Comparison of ENCODE assay signal across 12 cellular contexts in genomic region chr13:75704942-75705320, GRCh38.
DNase-seq lines count a peak whose midpoint lies in the region; ATAC-seq, FAIRE-seq and TF ChIP-seq lines count a peak whose summit lies in the region.
"Had no signal": no experiment of that assay in that cellular context is flagged by ENCODE, and none has a peak within 500 bp of the region (broad histone marks: within the 10 kb centered on the region; RNA-seq: fewer than 3 reads in every experiment).

No MANE protein-coding gene starts in this region.

- no peak for TF ChIP-seq CTCF in endothelial cell of umbilical vein (IDR thresholded peaks at IDR 0.05; ENCODE audit: extremely low read depth in 1 of 2, insufficient read depth in 1 of 2, low read depth in 1 of 2, low read length in 2 of 2)
- no peak for TF ChIP-seq CTCF in pancreas (IDR thresholded peaks at IDR 0.05)

- 15% methylated on average over 10 of the region's 10 CpGs for WGBS in pancreas, 2 donors

- H3K27me3 ChIP-seq in endothelial cell of umbilical vein (ENCODE audit: control insufficient read depth in 2 of 2, insufficient read depth in 2 of 2, low read length in 2 of 2) (no peaks in the 10 kb centered on the region), pancreas (no peaks in the 10 kb centered on the region)

- dilution Hi-C loops in endothelial cell of umbilical vein (cut with MboI; ENCODE audit: extremely low pct_ligation_motif_present, low sequenced_read_pairs), result no loop called here

- peak overlapping the region; percentile 32 for H3K9ac ChIP-seq in endothelial cell of umbilical vein (replicated peaks; ENCODE audit: extremely low read depth, insufficient read depth, low read length)
- H3K9ac ChIP-seq: KMS-11 had no signal

- no peaks in the 10 kb centered on the region for H3K79me2 ChIP-seq in endothelial cell of umbilical vein (ENCODE audit: control insufficient read depth, insufficient read depth, low read length)

- no peaks in the 10 kb centered on the region for H4K20me1 ChIP-seq in endothelial cell of umbilical vein (replicated peaks; ENCODE audit: control insufficient read depth, extremely low read depth, insufficient read depth, low read length)

- H3K27ac ChIP-seq in endothelial cell of umbilical vein (ENCODE audit: insufficient read depth, low read depth, low read length) (peak overlapping the region; percentile 73), pancreas (peak overlapping the region; percentile 6 to 79 (median 48))
- H3K27ac ChIP-seq: KMS-11 had no signal

- CTCF ChIA-PET in endothelial cell of umbilical vein (lab: Charles Lee), result interaction anchor here (1.0 to 4.6 kb wide), 7 partner anchors 9 to 166 kb away, joined by 3 to 47 read pairs (median 4); no protein-coding TSS in a partner anchor

- POLR2A ChIA-PET in endothelial cell of umbilical vein (lab: Charles Lee), result no interaction called here

- DNase-seq in DMS53 treated with DMSO at 0.1 percent for 48 hours (lab: John Stamatoyannopoulos, UW; ENCODE audit: unreplicated experiment) (peak; percentile 26), NCI-H460 (ENCODE audit: extremely low read depth, low read depth) (peak; percentile 67), endothelial cell of umbilical vein (ENCODE audit: low read depth, low spot score) (no peak), pancreas (peak; percentile 44 to 74 (median 60)), germinal center (ENCODE audit: low spot score) (no peak), NCI-H146 (lab: John Stamatoyannopoulos, UW) (no peak)
- DNase-seq: activated CD4-positive, alpha-beta T cell treated with anti-CD3 and anti-CD28 coated beads, Interleukin-2, amount 10 ng/mL, durations not matched to agents 24 days and 14 days; stimulated activated CD4-positive, alpha-beta T cell treated with anti-CD3 and anti-CD28 coated beads, Interleukin-2, amount 100 ng/mL, for 48 hours had no signal

- H3K36me3 ChIP-seq in endothelial cell of umbilical vein (ENCODE audit: control insufficient read depth in 2 of 2, extremely low read depth in 1 of 2, insufficient read depth in 2 of 2, low read length in 2 of 2) (no peaks in the 10 kb centered on the region), pancreas (no peaks in the 10 kb centered on the region)

- H2AFZ ChIP-seq in endothelial cell of umbilical vein (ENCODE audit: low read depth, low read length), result peak overlapping the region; percentile 20

- intact Hi-C loops in endothelial cell of umbilical vein (cut with micrococcal nuclease) (loop anchor here (1.0 kb wide), 1 partner anchor 11 kb away; no protein-coding TSS in a partner anchor), pancreas (cut with DNase I) (no loop called here)

- peak; percentile 90 to 98 (median 95) for ATAC-seq in pancreas
- ATAC-seq in HG03442 (IDR thresholded peaks at IDR 0.05; ENCODE audit: unreplicated experiment), result no peak
- no peak for ATAC-seq in HG02938 (IDR thresholded peaks at IDR 0.05; ENCODE audit: unreplicated experiment)

- no peak for FAIRE-seq in endothelial cell of umbilical vein (lab: Jason Lieb, UNC)
- FAIRE-seq in pancreas (lab: Jason Lieb, UNC), result no peak
- FAIRE-seq: GM19239 had no signal

- peak overlapping the region; percentile 23 for H3K4me2 ChIP-seq in endothelial cell of umbilical vein (ENCODE audit: insufficient read depth, low read length)
- H3K4me2 ChIP-seq: KMS-11 had no signal

- H3K9me3 ChIP-seq in endothelial cell of umbilical vein (replicated peaks; ENCODE audit: control insufficient read depth, insufficient read depth, low read length) (no peaks in the 10 kb centered on the region), pancreas (no peaks in the 10 kb centered on the region)

- TSS peak; percentile 83 for BruUV-seq in endothelial cell of umbilical vein (replicated peaks; lab: Mats Ljungman, UMichigan)

- H3K4me3 ChIP-seq in endothelial cell of umbilical vein (replicated peaks in 1 of 3; ENCODE audit: insufficient read depth in 1 of 3, low read depth in 1 of 3, low read length in 3 of 3) (no peak overlapping the region), pancreas (no peak overlapping the region)

- no peaks in the 10 kb centered on the region for H3K9me1 ChIP-seq in endothelial cell of umbilical vein (replicated peaks; ENCODE audit: control insufficient read depth, extremely low read depth, insufficient read depth, low read length)

- TF ChIP-seq POLR2A in endothelial cell of umbilical vein (IDR thresholded peaks at IDR 0.05; ENCODE audit: low read depth, low read length), result no peak

- H3K4me1 ChIP-seq in endothelial cell of umbilical vein (ENCODE audit: control insufficient read depth, extremely low read depth, insufficient read depth, low read length) (peaks cover 22% of the 10 kb centered on the region), pancreas (peaks cover 0 to 8% (median 0%) of the 10 kb centered on the region in 3 donors)

TF ChIP-seq in endothelial cell of umbilical vein, 7 proteins besides CTCF, POLR2A, EP300 and RAD21:
- TF ChIP-seq EZH2 (IDR thresholded peaks at IDR 0.05; ENCODE audit: borderline replicate concordance, low read depth, low read length, severe bottlenecking), result no peak
- no peak for TF ChIP-seq JUN (IDR thresholded peaks at IDR 0.05; ENCODE audit: borderline replicate concordance, insufficient read depth, insufficient read length, low read depth)
- no peak for TF ChIP-seq FOS (IDR thresholded peaks at IDR 0.05; ENCODE audit: borderline replicate concordance, insufficient read depth, low read length)
- no peak for TF ChIP-seq MYC (IDR thresholded peaks at IDR 0.05; ENCODE audit: low read depth, low read length)
- no peak for TF ChIP-seq MAX (IDR thresholded peaks at IDR 0.05; ENCODE audit: insufficient read depth, insufficient read length)
- no peak for TF ChIP-seq GATA2 (IDR thresholded peaks at IDR 0.05; ENCODE audit: insufficient read depth, insufficient read length, low read depth, low read length)
- TF ChIP-seq POLR2AphosphoS5 (IDR thresholded peaks at IDR 0.05; ENCODE audit: insufficient read depth, low read depth, low read length), result no peak

Comparison
In these comparisons a context has a peak if more than half of its experiments do, and no peak if none do; other contexts are left out.
1. DNase-seq: peak in DMS53 treated with DMSO at 0.1 percent for 48 hours (single experiment), NCI-H460 (single experiment) and pancreas (6 of 6); none in endothelial cell of umbilical vein (single experiment), germinal center (single experiment) and NCI-H146 (single experiment).
2. ATAC-seq: peak in pancreas (4 of 4); none in HG03442 (single experiment) and HG02938 (single experiment).